In the genomic region with DNA sequence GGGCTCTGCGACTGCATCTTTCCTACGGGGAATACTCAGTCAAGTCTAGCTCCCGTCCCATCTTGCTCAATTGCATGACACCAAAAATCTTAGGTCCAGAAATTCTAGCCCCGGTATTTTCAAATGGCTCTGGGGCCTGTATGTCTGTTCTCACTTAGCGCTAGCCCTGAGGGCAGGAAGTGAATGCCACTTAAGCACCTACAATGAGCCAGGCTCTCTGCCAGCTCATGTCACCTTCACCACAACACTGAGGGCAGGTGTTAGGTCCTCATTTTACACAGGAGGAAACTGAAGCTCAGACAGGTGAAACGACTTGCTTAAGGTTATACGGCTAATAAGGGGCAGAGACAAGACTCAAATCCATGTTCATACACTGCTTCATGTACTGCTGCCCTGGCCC, we compare ENCODE assay signal across 22 cellular contexts.
DNase-seq lines count a peak whose midpoint lies in the region; ATAC-seq and TF ChIP-seq lines count a peak whose summit lies in the region.
"Had no signal": no experiment of that assay in that cellular context is flagged by ENCODE, and none has a peak within 500 bp of the region (broad histone marks: within the 10 kb centered on the region; RNA-seq: fewer than 3 reads in every experiment).

No MANE protein-coding gene starts in this region.

- no peaks in the 10 kb centered on the region for H3K27me3 ChIP-seq in left lung
- H3K27me3 ChIP-seq: brain microvascular endothelial cell, neutrophil, spleen, suprapubic skin had no signal

- peak; percentile 73 for ATAC-seq in left lung
- ATAC-seq in HG03175 (IDR thresholded peaks at IDR 0.05; ENCODE audit: unreplicated experiment), result no peak
- no peak for ATAC-seq in GM21723 (IDR thresholded peaks at IDR 0.05; ENCODE audit: unreplicated experiment)
- ATAC-seq: GM12878, left colon had no signal

- no peak for TF ChIP-seq CTCF in left lung (IDR thresholded peaks at IDR 0.05)

- no peak overlapping the region for H3K27ac ChIP-seq in left lung
- H3K27ac ChIP-seq: brain microvascular endothelial cell, neutrophil, spleen, suprapubic skin had no signal

- no peak overlapping the region for H3K4me3 ChIP-seq in left lung
- H3K4me3 ChIP-seq: GM12878, spleen, suprapubic skin had no signal

- H3K9me3 ChIP-seq in left lung, result no peaks in the 10 kb centered on the region
- H3K9me3 ChIP-seq: neutrophil, spleen, suprapubic skin had no signal

- intact Hi-C loops in left lung (cut with DNase I), result no loop called here

- no peaks in the 10 kb centered on the region for H3K36me3 ChIP-seq in left lung
- H3K36me3 ChIP-seq: brain microvascular endothelial cell, neutrophil, spleen, suprapubic skin had no signal

- H3K4me1 ChIP-seq in left lung, result no peaks in the 10 kb centered on the region
- H3K4me1 ChIP-seq: spleen, suprapubic skin had no signal

- DNase-seq in DMS153 treated with DMSO at 0.1 percent for 48 hours (lab: John Stamatoyannopoulos, UW; ENCODE audit: unreplicated experiment) (peak; percentile 17), NCI-H1436 (lab: John Stamatoyannopoulos, UW) (peak; percentile 58), NCI-H69 (lab: John Stamatoyannopoulos, UW) (peak; percentile 5), left lung (no peak)
- no peak for DNase-seq in stimulated activated CD8-positive, alpha-beta memory T cell treated with anti-CD3 and anti-CD28 coated beads, Interleukin-4, amount 100 ng/mL, for 48 hours
- DNase-seq: activated CD4-positive, alpha-beta T cell treated with anti-CD3 and anti-CD28 coated beads, Interleukin-2, amount 50 U/mL, for 48 hours; activated naive CD8-positive, alpha-beta T cell treated with anti-CD3 and anti-CD28 coated beads, Interleukin-2, amount 10 ng/mL, durations not matched to agents 7 days and 5 days; activated T-cell treated with anti-CD3 and anti-CD28 coated beads, Interleukin-2, amount 50 U/mL, for 24 hours; brain microvascular endothelial cell; cortex of kidney; foreskin melanocyte; GF-D8; HFFc6; left colon; NCI-H187; spleen; SW 1271 had no signal

Comparison
In these comparisons a context has a peak if more than half of its experiments do, and no peak if none do; other contexts are left out.
1. DNase-seq: peak in DMS153 treated with DMSO at 0.1 percent for 48 hours (single experiment), NCI-H1436 (single experiment) and NCI-H69 (single experiment); none in left lung (0 of 2) and stimulated activated CD8-positive, alpha-beta memory T cell treated with anti-CD3 and anti-CD28 coated beads, Interleukin-4, amount 100 ng/mL, for 48 hours (single experiment).